ENCODE assay signal across 28 cellular contexts in genomic region chr7:1480670-1481069, GRCh38.
"Had no signal": no experiment of that assay in that cellular context is flagged by ENCODE, and none has a peak within 500 bp of the region (broad histone marks: within the 10 kb centered on the region; RNA-seq: fewer than 3 reads in every experiment).

No MANE protein-coding gene starts in this region.

- H3K36me3 ChIP-seq: neural progenitor cell, uterus had no signal

- H3K9me3 Mint-ChIP-seq: mesothelial cell of epicardium; naive B cell; natural killer cell; nephron progenitor cell; neural progenitor cell; stimulated activated effector memory CD8-positive, alpha-beta T cell treated with anti-CD3 and anti-CD28 coated beads, Interleukin-12 subunit alpha, Interleukin-12 subunit beta, amount 100 ng/mL, for 72 hours; stimulated activated naive CD8-positive, alpha-beta T cell treated with anti-CD3 and anti-CD28 coated beads, Interleukin-15, Interleukin-2, amounts not matched to agents 100 ng/mL and 50 ng/mL, for 24 hours had no signal

- H3K9ac ChIP-seq: neural progenitor cell had no signal

- H3K4me1 Mint-ChIP-seq: mesothelial cell of epicardium; natural killer cell; nephron progenitor cell; neural progenitor cell; stimulated activated effector memory CD8-positive, alpha-beta T cell treated with anti-CD3 and anti-CD28 coated beads, Interleukin-12 subunit alpha, Interleukin-12 subunit beta, amount 100 ng/mL, for 72 hours had no signal

- H3K27ac Mint-ChIP-seq: mesothelial cell of epicardium; naive B cell; natural killer cell; nephron progenitor cell; neural progenitor cell; stimulated activated effector memory CD8-positive, alpha-beta T cell treated with anti-CD3 and anti-CD28 coated beads, Interleukin-12 subunit alpha, Interleukin-12 subunit beta, amount 100 ng/mL, for 72 hours; stimulated activated naive CD8-positive, alpha-beta T cell treated with anti-CD3 and anti-CD28 coated beads, Interleukin-15, Interleukin-2, amounts not matched to agents 100 ng/mL and 50 ng/mL, for 24 hours had no signal

- H3K36me3 Mint-ChIP-seq: natural killer cell had no signal

- H2AFZ ChIP-seq: hepatocyte, neural progenitor cell had no signal

- H3K4me1 ChIP-seq: left ventricle myocardium inferior, neural progenitor cell, pancreas, prostate gland, sigmoid colon, spleen, suprapubic skin, tibial artery, upper lobe of right lung, uterus had no signal

- H3K27me3 ChIP-seq: hepatocyte, neural progenitor cell, pancreas, sigmoid colon, spleen, suprapubic skin, tibial artery, upper lobe of right lung, uterus had no signal

- H3K4me2 ChIP-seq: hepatocyte, neural progenitor cell had no signal

- H3K27ac ChIP-seq: hepatocyte, left ventricle myocardium inferior, neural progenitor cell, pancreas, prostate gland, sigmoid colon, spleen, suprapubic skin, thoracic aorta, tibial artery, upper lobe of right lung, uterus had no signal

- H3K4me3 ChIP-seq: hepatocyte, left ventricle myocardium inferior, lung, neural progenitor cell, pancreas, prostate gland, sigmoid colon, spleen, suprapubic skin, thoracic aorta, tibial artery, upper lobe of right lung, uterus had no signal

- H3K27me3 Mint-ChIP-seq: naive B cell; stimulated activated naive CD8-positive, alpha-beta T cell treated with anti-CD3 and anti-CD28 coated beads, Interleukin-15, Interleukin-2, amounts not matched to agents 100 ng/mL and 50 ng/mL, for 24 hours had no signal

- DNase-seq: islet precursor cell; left ventricle myocardium inferior; mesendoderm; naive B cell; natural killer cell; nephron progenitor cell; pancreas; posterior cingulate gyrus; retina; right cardiac atrium; sigmoid colon; small intestine; spleen; stimulated activated CD4-positive, alpha-beta T cell treated with anti-CD3 and anti-CD28 coated beads, Interleukin-4, amount 100 ng/mL, for 24 hours; stimulated activated naive CD4-positive, alpha-beta T cell; tibial artery; trophoblast cell; upper lobe of right lung; uterus had no signal

- H3K9me3 ChIP-seq: left ventricle myocardium inferior, pancreas, prostate gland, sigmoid colon, spleen, suprapubic skin, thoracic aorta, tibial artery, upper lobe of right lung, uterus had no signal

- H3K79me2 ChIP-seq: hepatocyte had no signal

- ATAC-seq: natural killer cell; pancreas; right cardiac atrium; stimulated activated effector memory CD8-positive, alpha-beta T cell treated with anti-CD3 and anti-CD28 coated beads, Interleukin-12 subunit alpha, Interleukin-12 subunit beta, amount 100 ng/mL, for 72 hours; upper lobe of right lung had no signal

- H3K4me3 Mint-ChIP-seq: mesothelial cell of epicardium; naive B cell; natural killer cell; nephron progenitor cell; neural progenitor cell; stimulated activated effector memory CD8-positive, alpha-beta T cell treated with anti-CD3 and anti-CD28 coated beads, Interleukin-12 subunit alpha, Interleukin-12 subunit beta, amount 100 ng/mL, for 72 hours; stimulated activated naive CD8-positive, alpha-beta T cell treated with anti-CD3 and anti-CD28 coated beads, Interleukin-15, Interleukin-2, amounts not matched to agents 100 ng/mL and 50 ng/mL, for 24 hours had no signal
